Comparison of ENCODE assay signal across 25 cellular contexts in genomic region chr12:27527512-27527911, GRCh38. TPM values are rescaled to one million over a fixed set of nuclear protein-coding genes. Genes with fewer than 3 reads are reported as not detected.
DNase-seq lines count a peak whose midpoint lies in the region; ATAC-seq and TF ChIP-seq lines count a peak whose summit lies in the region.
"Had no signal": no experiment of that assay in that cellular context is flagged by ENCODE, and none has a peak within 500 bp of the region (broad histone marks: within the 10 kb centered on the region; RNA-seq: fewer than 3 reads in every experiment).

No MANE protein-coding gene starts in this region.

- H3K36me3 ChIP-seq in left ventricle myocardium inferior (no peaks in the 10 kb centered on the region), Loucy (ENCODE audit: insufficient read depth, low read length) (no peaks in the 10 kb centered on the region)
- H3K36me3 ChIP-seq: Peyer's patch had no signal

- H3K9me2 ChIP-seq in Loucy (replicated peaks; ENCODE audit: low read depth, low read length) = no peaks in the 10 kb centered on the region

- H3K4me1 Mint-ChIP-seq in naive B cell = peaks cover 30 to 69% (median 63%) of the 10 kb centered on the region in 3 donors
- H3K4me1 Mint-ChIP-seq in stimulated activated naive B cell treated with anti-CD40 and anti-IgM and Interleukin-4, amounts not matched to agents 10 μg/mL and 1 μg/mL and 100 μg/mL, for 72 hours = peaks cover 17 to 53% of the 10 kb centered on the region in 2 donors

- DNase-seq in left ventricle myocardium inferior (no peak), right cardiac atrium (no peak), naive B cell (no peak), inferior parietal cortex (ENCODE audit: extremely low spot score) (no peak), OCI-M1 (lab: John Stamatoyannopoulos, UW) (no peak), NCI-H524 (lab: John Stamatoyannopoulos, UW) (no peak)
- DNase-seq in stimulated activated naive B cell treated with anti-CD40 and anti-IgM and Interleukin-4, amounts not matched to agents 10 μg/mL and 1 μg/mL and 100 μg/mL, for 72 hours = no peak
- DNase-seq: AML-193; Caco-2; CD8-positive, alpha-beta T cell; GM23248; H9; NCI-H1092; NCI-H1436; NCI-H187; NCI-H2081 treated with DMSO at 0.1 percent for 48 hours; NCI-H2171 treated with DMSO at 0.1 percent for 48 hours; NCI-H446; NCI-H526 treated with DMSO at 0.1 percent for 48 hours; Peyer's patch; SHP77 treated with DMSO at 0.1 percent for 48 hours; SW 1271 had no signal

- no peaks in the 10 kb centered on the region; the same call in 1 of the 2 replicates for H3F3A ChIP-seq in Loucy (ENCODE audit: low read depth)

- intact Hi-C loops in left ventricle myocardium inferior (cut with micrococcal nuclease) (loop anchor here (10.0 kb wide), 1 partner anchor 47 kb away; no protein-coding TSS in a partner anchor), right cardiac atrium (cut with DNase I) (loop anchor here in 3 of 4 donors (10.0 kb wide), 2 partner anchors 93 to 107 kb away; no protein-coding TSS in a partner anchor)

- no peak for TF ChIP-seq CTCF in left ventricle myocardium inferior (IDR thresholded peaks at IDR 0.05; ENCODE audit: borderline replicate concordance)
- no peak for TF ChIP-seq CTCF in Loucy (conservative IDR thresholded peaks at IDR 0.05; ENCODE audit: low read length)

- peaks cover 95% of the 10 kb centered on the region for H3K4me1 ChIP-seq in left ventricle myocardium inferior
- no peaks in the 10 kb centered on the region for H3K4me1 ChIP-seq in right cardiac atrium (ENCODE audit: control insufficient read depth, insufficient read depth, low read length)
- H3K4me1 ChIP-seq in Loucy (ENCODE audit: insufficient read depth, low read length, poor library complexity, severe bottlenecking) = peaks cover 46% of the 10 kb centered on the region
- H3K4me1 ChIP-seq: Peyer's patch had no signal

- H3K9ac ChIP-seq in Loucy (ENCODE audit: low read depth, low read length, poor library complexity, severe bottlenecking) = no peak overlapping the region
- H3K9ac ChIP-seq: GM23248, KMS-11 had no signal

- no peaks in the 10 kb centered on the region for H3K36me3 Mint-ChIP-seq in naive B cell
- H3K36me3 Mint-ChIP-seq in stimulated activated naive B cell treated with anti-CD40 and anti-IgM and Interleukin-4, amounts not matched to agents 10 μg/mL and 1 μg/mL and 100 μg/mL, for 72 hours = peaks cover 0 to 3% of the 10 kb centered on the region in 2 donors

- no peak overlapping the region for H2AFZ ChIP-seq in Loucy (ENCODE audit: low read length)
- H2AFZ ChIP-seq: GM23248 had no signal

- ATAC-seq in right cardiac atrium = no peak
- ATAC-seq in naive B cell (ENCODE audit: low read depth in 2 of 2) = no peak
- ATAC-seq in stimulated activated naive B cell treated with anti-CD40 and anti-IgM and Interleukin-4, amounts not matched to agents 10 μg/mL and 1 μg/mL and 100 μg/mL, for 72 hours (replicated peaks) = no peak
- ATAC-seq: CD8-positive, alpha-beta T cell had no signal

- H3K4me3 ChIP-seq in left ventricle myocardium inferior (peak overlapping the region; percentile 82), right cardiac atrium (ENCODE audit: low read length) (no peak overlapping the region), Loucy (ENCODE audit: low read length, poor library complexity, severe bottlenecking) (peak overlapping the region; percentile 2)
- H3K4me3 ChIP-seq: Peyer's patch had no signal

- H3K27ac ChIP-seq in left ventricle myocardium inferior (replicated peaks) = peak overlapping the region; percentile 96
- no peak overlapping the region for H3K27ac ChIP-seq in right cardiac atrium (ENCODE audit: low read length)
- H3K27ac ChIP-seq: C4-2B, GM23248, KMS-11, Peyer's patch had no signal

- peak overlapping the region in 4 of 6 donors; percentile 8 to 81 (median 54) for H3K27ac Mint-ChIP-seq in naive B cell
- H3K27ac Mint-ChIP-seq in stimulated activated naive B cell treated with anti-CD40 and anti-IgM and Interleukin-4, amounts not matched to agents 10 μg/mL and 1 μg/mL and 100 μg/mL, for 72 hours = peak overlapping the region; percentile 17
- H3K27ac Mint-ChIP-seq: CD8-positive, alpha-beta T cell had no signal

- H3K27me3 ChIP-seq in left ventricle myocardium inferior (ENCODE audit: low read depth) (no peaks in the 10 kb centered on the region), right cardiac atrium (ENCODE audit: control insufficient read depth, insufficient read depth) (no peaks in the 10 kb centered on the region), Loucy (ENCODE audit: insufficient read depth, low read length, poor library complexity, severe bottlenecking) (no peaks in the 10 kb centered on the region)
- H3K27me3 ChIP-seq: Peyer's patch had no signal

- H4K20me1 ChIP-seq in Loucy (ENCODE audit: insufficient read depth, low read length, poor library complexity, severe bottlenecking) = no peaks in the 10 kb centered on the region

- H3K27me3 Mint-ChIP-seq in naive B cell = no peaks in the 10 kb centered on the region
- no peaks in the 10 kb centered on the region for H3K27me3 Mint-ChIP-seq in stimulated activated naive B cell treated with anti-CD40 and anti-IgM and Interleukin-4, amounts not matched to agents 10 μg/mL and 1 μg/mL and 100 μg/mL, for 72 hours

- peaks cover 37% of the 10 kb centered on the region for H3K79me2 ChIP-seq in Loucy (ENCODE audit: insufficient read depth, low read length)

- peak overlapping the region; percentile 44 for H3K4me2 ChIP-seq in Loucy (ENCODE audit: low read depth, low read length, poor library complexity, severe bottlenecking)
- H3K4me2 ChIP-seq: KMS-11 had no signal

- H3K9me3 Mint-ChIP-seq in naive B cell = no peaks in the 10 kb centered on the region
- no peaks in the 10 kb centered on the region for H3K9me3 Mint-ChIP-seq in stimulated activated naive B cell treated with anti-CD40 and anti-IgM and Interleukin-4, amounts not matched to agents 10 μg/mL and 1 μg/mL and 100 μg/mL, for 72 hours
- H3K9me3 Mint-ChIP-seq: CD8-positive, alpha-beta T cell; H9 had no signal

- 71% methylated on average over 9 of the region's 9 CpGs for WGBS in right cardiac atrium

- H3K9me3 ChIP-seq in left ventricle myocardium inferior (replicated peaks) (no peaks in the 10 kb centered on the region), right cardiac atrium (ENCODE audit: control insufficient read depth, low read length) (no peaks in the 10 kb centered on the region), Loucy (ENCODE audit: insufficient read depth, low read depth, low read length) (no peaks in the 10 kb centered on the region)
- H3K9me3 ChIP-seq: Caco-2, Peyer's patch had no signal

- H3K4me3 Mint-ChIP-seq in naive B cell = peak overlapping the region in 1 of 8 donors; percentile 3
- no peak overlapping the region for H3K4me3 Mint-ChIP-seq in stimulated activated naive B cell treated with anti-CD40 and anti-IgM and Interleukin-4, amounts not matched to agents 10 μg/mL and 1 μg/mL and 100 μg/mL, for 72 hours
- H3K4me3 Mint-ChIP-seq: CD8-positive, alpha-beta T cell; H9 had no signal

RNA-seq across cellular contexts. Expression of gene PPFIBP1, which starts 3.5 kb away (rescaled TPM):
- total RNA-seq in left ventricle myocardium inferior = 258 TPM
- 100 to 1,000 TPM in 2 of 4 donors, 10 to 100 TPM in 2; 72.4 to 176 (median 94.8) TPM for total RNA-seq in right cardiac atrium
- 26.4 TPM for polyA plus RNA-seq in right cardiac atrium
- 10 to 100 TPM in 4 of 6 donors, 1 to 10 TPM in 2; 8.2 to 19.0 (median 14.4) TPM for polyA plus RNA-seq in naive B cell (ENCODE audit: low read depth in 6 of 6)
